Comparison of ENCODE assay signal across 9 cellular contexts in the genomic region with DNA sequence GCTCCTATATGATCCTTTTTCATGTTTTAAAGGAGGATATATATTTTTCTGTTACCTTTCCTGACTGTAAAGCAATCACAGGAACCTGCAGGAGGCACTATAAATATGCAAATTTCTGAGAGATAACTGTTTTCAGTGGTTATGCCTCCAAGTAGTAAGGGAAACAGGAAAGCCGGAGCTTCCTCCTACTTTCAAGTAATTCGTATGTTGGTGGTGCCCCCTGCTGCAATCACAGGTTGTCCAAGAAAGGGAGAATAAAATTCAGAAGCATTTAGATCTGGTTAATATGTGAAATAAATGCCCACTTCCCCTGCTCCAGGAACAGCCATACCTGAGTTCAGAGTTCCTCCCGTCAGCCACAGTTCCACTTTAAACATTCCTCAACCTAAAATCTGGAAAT. TPM values are rescaled to one million over a fixed set of nuclear protein-coding genes. Genes with fewer than 3 reads are reported as not detected.
DNase-seq lines count a peak whose midpoint lies in the region; ATAC-seq and TF ChIP-seq lines count a peak whose summit lies in the region.
"Had no signal": no experiment of that assay in that cellular context is flagged by ENCODE, and none has a peak within 500 bp of the region (broad histone marks: within the 10 kb centered on the region; RNA-seq: fewer than 3 reads in every experiment).

No MANE protein-coding gene starts in this region.

- WGBS in lower leg skin, 2 donors: 31 to 35% methylated on average over 3 of the region's 3 CpGs

- no peaks in the 10 kb centered on the region for H3K9me3 ChIP-seq in DOHH2 (ENCODE audit: control insufficient read depth, insufficient read depth, low read length)
- H3K9me3 ChIP-seq in HEK293 (ENCODE audit: control insufficient read depth, insufficient read depth, low read depth, low read length): no peaks in the 10 kb centered on the region

- TF ChIP-seq CTCF in DOHH2 (IDR thresholded peaks at IDR 0.05; ENCODE audit: low read depth, low read length, poor library complexity, severe bottlenecking): peak; percentile 72
- peak; percentile 28; the same call in 1 of the 2 replicates for TF ChIP-seq CTCF in HEK293 (tag by site-specific recombination; IDR thresholded peaks at IDR 0.05)
- no peak for TF ChIP-seq CTCF in lower leg skin (IDR thresholded peaks at IDR 0.05)

- in situ Hi-C loops in SK-MEL-5 (cut with HindIII; ENCODE audit: low pct_unique_long_range_greater_than_20kb, low sequenced_read_pairs): no loop called here

- no peaks in the 10 kb centered on the region for H3K79me2 ChIP-seq in DOHH2 (ENCODE audit: control insufficient read depth, low read length)

- CTCF ChIA-PET in HEK293 (lab: Yijun Ruan, JAX): interaction anchor here (0.6 to 6.6 kb wide), 11 partner anchors 9 to 1541 kb away, joined by 3 to 42 read pairs (median 4); no protein-coding TSS in a partner anchor

- POLR2A ChIA-PET in HEK293 (lab: Yijun Ruan, JAX): no interaction called here

- peak overlapping the region; percentile 29 for H3K4me2 ChIP-seq in DOHH2 (ENCODE audit: low read length)

- H3K9me2 ChIP-seq in DOHH2 (replicated peaks; ENCODE audit: control insufficient read depth, low read length): no peaks in the 10 kb centered on the region

- H3K4me1 ChIP-seq in DOHH2 (ENCODE audit: control insufficient read depth, low read length) (peaks cover 36% of the 10 kb centered on the region), HEK293 (ENCODE audit: control insufficient read depth, insufficient read depth, low read length) (peaks cover 15% of the 10 kb centered on the region)

- DNase-seq in SK-MEL-5 (ENCODE audit: low read depth, low spot score) (peak; percentile 66), kidney tubule cell (ENCODE audit: low spot score) (peak; percentile 20), medulla oblongata (ENCODE audit: extremely low spot score) (no peak), lower leg skin (ENCODE audit: low spot score in 2 of 2) (no peak)
- DNase-seq: stimulated activated CD4-positive, alpha-beta T cell treated with anti-CD3 and anti-CD28 coated beads, Interleukin-4, amount 100 ng/mL, for 4 hours had no signal

- H3K27me3 ChIP-seq in DOHH2 (ENCODE audit: control insufficient read depth, low read length): peaks cover 45% of the 10 kb centered on the region

- no peak for TF ChIP-seq POLR2A in lower leg skin (IDR thresholded peaks at IDR 0.05)

- H3K27ac ChIP-seq in DOHH2 (ENCODE audit: low read depth, low read length) (no peak overlapping the region), HEK293 (ENCODE audit: extremely low read depth, low read depth, low read length) (no peak overlapping the region)

- intact Hi-C loops in lower leg skin (cut with DNase I; ENCODE audit: low total_unique reads): no loop called here

- H3K36me3 ChIP-seq in DOHH2 (ENCODE audit: control insufficient read depth, low read length) (no peaks in the 10 kb centered on the region), HEK293 (ENCODE audit: control insufficient read depth in 2 of 2, insufficient read depth in 1 of 2, low read length in 2 of 2) (no peaks in the 10 kb centered on the region)

- H3K4me3 ChIP-seq in DOHH2 (ENCODE audit: low read length): peak overlapping the region; percentile 2; the same call in 1 of the 2 replicates
- H3K4me3 ChIP-seq in HEK293 (ENCODE audit: low read depth, low read length): no peak overlapping the region
- H3K4me3 ChIP-seq in lower leg skin (ENCODE audit: low read depth, poor library complexity, severe bottlenecking): no peak overlapping the region

- H3F3A ChIP-seq in DOHH2 (ENCODE audit: control insufficient read depth, insufficient read depth): no peaks in the 10 kb centered on the region

- ATAC-seq in GM18867 (IDR thresholded peaks at IDR 0.05; ENCODE audit: unreplicated experiment) (no peak), HG03520 (IDR thresholded peaks at IDR 0.05; ENCODE audit: unreplicated experiment) (no peak)

- no peaks in the 10 kb centered on the region for H4K20me1 ChIP-seq in DOHH2 (ENCODE audit: control insufficient read depth, insufficient read depth, low read depth, low read length)

TF ChIP-seq in HEK293, 187 proteins besides CTCF, POLR2A, EP300 and RAD21:
- TF ChIP-seq, protein P1, sequence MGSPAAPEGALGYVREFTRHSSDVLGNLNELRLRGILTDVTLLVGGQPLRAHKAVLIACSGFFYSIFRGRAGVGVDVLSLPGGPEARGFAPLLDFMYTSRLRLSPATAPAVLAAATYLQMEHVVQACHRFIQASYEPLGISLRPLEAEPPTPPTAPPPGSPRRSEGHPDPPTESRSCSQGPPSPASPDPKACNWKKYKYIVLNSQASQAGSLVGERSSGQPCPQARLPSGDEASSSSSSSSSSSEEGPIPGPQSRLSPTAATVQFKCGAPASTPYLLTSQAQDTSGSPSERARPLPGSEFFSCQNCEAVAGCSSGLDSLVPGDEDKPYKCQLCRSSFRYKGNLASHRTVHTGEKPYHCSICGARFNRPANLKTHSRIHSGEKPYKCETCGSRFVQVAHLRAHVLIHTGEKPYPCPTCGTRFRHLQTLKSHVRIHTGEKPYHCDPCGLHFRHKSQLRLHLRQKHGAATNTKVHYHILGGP (tag by site-specific recombination; IDR thresholded peaks at IDR 0.05): no peak
- TF ChIP-seq, protein P2, sequence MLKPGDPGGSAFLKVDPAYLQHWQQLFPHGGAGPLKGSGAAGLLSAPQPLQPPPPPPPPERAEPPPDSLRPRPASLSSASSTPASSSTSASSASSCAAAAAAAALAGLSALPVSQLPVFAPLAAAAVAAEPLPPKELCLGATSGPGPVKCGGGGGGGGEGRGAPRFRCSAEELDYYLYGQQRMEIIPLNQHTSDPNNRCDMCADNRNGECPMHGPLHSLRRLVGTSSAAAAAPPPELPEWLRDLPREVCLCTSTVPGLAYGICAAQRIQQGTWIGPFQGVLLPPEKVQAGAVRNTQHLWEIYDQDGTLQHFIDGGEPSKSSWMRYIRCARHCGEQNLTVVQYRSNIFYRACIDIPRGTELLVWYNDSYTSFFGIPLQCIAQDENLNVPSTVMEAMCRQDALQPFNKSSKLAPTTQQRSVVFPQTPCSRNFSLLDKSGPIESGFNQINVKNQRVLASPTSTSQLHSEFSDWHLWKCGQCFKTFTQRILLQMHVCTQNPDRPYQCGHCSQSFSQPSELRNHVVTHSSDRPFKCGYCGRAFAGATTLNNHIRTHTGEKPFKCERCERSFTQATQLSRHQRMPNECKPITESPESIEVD (tag by site-specific recombination; IDR thresholded peaks at IDR 0.05): peak; percentile 39; the same call in 1 of the 2 replicates
- TF ChIP-seq ZNF585B (tag by site-specific recombination; IDR thresholded peaks at IDR 0.05) (no peak), IKZF3 (tag by site-specific recombination; IDR thresholded peaks at IDR 0.05) (peak; percentile 39; the same call in 1 of the 2 replicates), ZNF239 (tag by site-specific recombination; IDR thresholded peaks at IDR 0.05) (no peak), RBAK (tag by site-specific recombination; IDR thresholded peaks at IDR 0.05) (no peak), ZNF335 (tag by site-specific recombination; conservative IDR thresholded peaks at IDR 0.05) (peak; percentile 23), ZNF16 (tag by site-specific recombination; IDR thresholded peaks at IDR 0.05; ENCODE audit: low read depth) (no peak), ZBTB17 (tag by site-specific recombination; IDR thresholded peaks at IDR 0.05) (no peak), GLIS1 (tag by site-specific recombination; IDR thresholded peaks at IDR 0.05) (0 out of 2 replicates have a peak, but pooled peaks have one; percentile 9), ZNF654 (tag by site-specific recombination; IDR thresholded peaks at IDR 0.05; ENCODE audit: low read depth) (peak; percentile 43)

RNA-seq across cellular contexts. Expression of a gene that starts 12.0 kb away (rescaled TPM):
- total RNA-seq in SK-MEL-5 (2014; rRNA removed; shearing (Covaris generic)): 3.1 and 4.7 TPM in 2 replicates
- 4.3 and 5.0 TPM in 2 replicates for polyA plus RNA-seq in SK-MEL-5 (2015; cell fraction: cytosol; rRNA removed)
- 6.9 and 8.2 TPM in 2 replicates for polyA plus RNA-seq in SK-MEL-5 (2015; cell fraction: nucleus; rRNA removed)
- 10 to 100 TPM; 62.8 to 94.4 (median 71.5) TPM for total RNA-seq in lower leg skin

Comparison
In these comparisons a context has a peak if more than half of its experiments do, and no peak if none do; other contexts are left out.
1. CTCF ChIP-seq: peak in DOHH2 (single experiment) and HEK293 (single experiment); none in lower leg skin (0 of 3).
2. DNase-seq: peak in SK-MEL-5 (single experiment) and kidney tubule cell (single experiment); none in medulla oblongata (single experiment) and lower leg skin (0 of 2).
3. RNA of a gene that starts 12.0 kb away (total RNA-seq): 62.8 to 94.4 TPM in lower leg skin; 3.1 to 4.7 TPM in SK-MEL-5; every median in the first group is over 10 times any median in the second.